22 cellular contexts compared by ENCODE assay signal in genomic region chr1:58090640-58091039, GRCh38.
"Had no signal": no experiment of that assay in that cellular context is flagged by ENCODE, and none has a peak within 500 bp of the region (broad histone marks: within the 10 kb centered on the region; RNA-seq: fewer than 3 reads in every experiment).

No MANE protein-coding gene starts in this region.

- H3K4me3 Mint-ChIP-seq: immature natural killer cell; memory B cell; natural killer cell; stimulated activated memory B cell treated with anti-CD40 and anti-IgM and Interleukin-4, amounts not matched to agents 10 μg/mL and 1 μg/mL and 100 μg/mL, for 72 hours had no signal

- H3K4me3 ChIP-seq: dorsolateral prefrontal cortex, lung, ovary, psoas muscle, skin epidermis, spleen, testis, tibial artery had no signal

- H3K9me3 ChIP-seq: ovary, psoas muscle, spleen, testis, tibial artery had no signal

- H3K9me3 Mint-ChIP-seq: immature natural killer cell; memory B cell; natural killer cell; stimulated activated memory B cell treated with anti-CD40 and anti-IgM and Interleukin-4, amounts not matched to agents 10 μg/mL and 1 μg/mL and 100 μg/mL, for 72 hours; type B pancreatic cell had no signal

- H3K27ac Mint-ChIP-seq: immature natural killer cell; memory B cell; natural killer cell; stimulated activated memory B cell treated with anti-CD40 and anti-IgM and Interleukin-4, amounts not matched to agents 10 μg/mL and 1 μg/mL and 100 μg/mL, for 72 hours; type B pancreatic cell had no signal

- ATAC-seq: left colon; natural killer cell; psoas muscle; stimulated activated memory B cell treated with anti-CD40 and anti-IgM and Interleukin-4, amounts not matched to agents 10 μg/mL and 1 μg/mL and 100 μg/mL, for 72 hours; stimulated activated naive CD8-positive, alpha-beta T cell treated with anti-CD3 and anti-CD28 coated beads, Interleukin-15, Interleukin-2, amounts not matched to agents 100 U/mL and 50 U/mL, for 24 hours had no signal

- H3K4me1 ChIP-seq: psoas muscle, spleen, tibial artery had no signal

- H3K27ac ChIP-seq: dorsolateral prefrontal cortex, ovary, psoas muscle, skin epidermis, spleen, testis, tibial artery had no signal

- H3K36me3 ChIP-seq: ovary, spleen, tibial artery had no signal

- DNase-seq: dorsolateral prefrontal cortex; effector CD4-positive, alpha-beta T cell; immature natural killer cell; islet precursor cell; kidney glomerular epithelial cell; left colon; natural killer cell; nucleus accumbens; ovary; posterior cingulate gyrus; psoas muscle; spleen; stimulated activated CD4-positive, alpha-beta T cell treated with anti-CD3 and anti-CD28 coated beads, Interleukin-4, amount 100 ng/mL, for 4 hours; stimulated activated naive CD8-positive, alpha-beta T cell treated with anti-CD3 and anti-CD28 coated beads, Interleukin-15, Interleukin-2, amounts not matched to agents 100 U/mL and 50 U/mL, for 24 hours; substantia nigra; testis; tibial artery had no signal

- H3K27me3 ChIP-seq: ovary, spleen, testis, tibial artery had no signal

- H3K27me3 Mint-ChIP-seq: stimulated activated memory B cell treated with anti-CD40 and anti-IgM and Interleukin-4, amounts not matched to agents 10 μg/mL and 1 μg/mL and 100 μg/mL, for 72 hours had no signal

- H3K36me3 Mint-ChIP-seq: immature natural killer cell; memory B cell; natural killer cell; stimulated activated memory B cell treated with anti-CD40 and anti-IgM and Interleukin-4, amounts not matched to agents 10 μg/mL and 1 μg/mL and 100 μg/mL, for 72 hours; type B pancreatic cell had no signal

- H3K4me1 Mint-ChIP-seq: immature natural killer cell; memory B cell; natural killer cell; stimulated activated memory B cell treated with anti-CD40 and anti-IgM and Interleukin-4, amounts not matched to agents 10 μg/mL and 1 μg/mL and 100 μg/mL, for 72 hours had no signal
